ENCODE assay signal across 34 cellular contexts in genomic region chr12:91467686-91468085, GRCh38.
"Had no signal": no experiment of that assay in that cellular context is flagged by ENCODE, and none has a peak within 500 bp of the region (broad histone marks: within the 10 kb centered on the region; RNA-seq: fewer than 3 reads in every experiment).

No MANE protein-coding gene starts in this region.

- H3K9me3 ChIP-seq: adrenal gland, body of pancreas had no signal

- H3K36me3 ChIP-seq: adrenal gland, ascending aorta, brain microvascular endothelial cell, breast epithelium, cardiac muscle cell had no signal

- H3K4me1 ChIP-seq: adrenal gland, ascending aorta, body of pancreas, breast epithelium had no signal

- H3K27me3 ChIP-seq: adrenal gland, ascending aorta, body of pancreas, brain microvascular endothelial cell, breast epithelium, cardiac muscle cell had no signal

- FAIRE-seq: astrocyte, bronchial epithelial cell had no signal

- DNase-seq: activated effector memory CD4-positive, alpha-beta T cell treated with anti-CD3 and anti-CD28 coated beads, Interleukin-2, amount 50 U/mL, for 16 hours; activated effector memory CD4-positive, alpha-beta T cell treated with Interleukin-2 at 50 U/mL for 16 hours; activated gamma-delta T cell; activated gamma-delta T cell treated with Interleukin-2 at 50 U/mL for 16 hours; activated naive CD4-positive, alpha-beta T cell; activated naive CD4-positive, alpha-beta T cell treated with anti-CD3 and anti-CD28 coated beads for 36 hours; activated naive CD4-positive, alpha-beta T cell treated with anti-CD3 and anti-CD28 coated beads, Interleukin-2, amount 10 ng/mL, durations not matched to agents 7 days and 5 days; activated naive CD4-positive, alpha-beta T cell treated with anti-CD3 and anti-CD28 coated beads, Interleukin-2, amount 50 U/mL, for 16 hours; activated naive CD4-positive, alpha-beta T cell treated with Interleukin-2 at 50 U/mL for 16 hours; activated naive CD8-positive, alpha-beta T cell treated with anti-CD3 and anti-CD28 coated beads for 36 hours; activated naive CD8-positive, alpha-beta T cell treated with anti-CD3 and anti-CD28 coated beads, Interleukin-2, amount 10 ng/mL, durations not matched to agents 7 days and 5 days; activated naive CD8-positive, alpha-beta T cell treated with anti-CD3 and anti-CD28 coated beads, Interleukin-2, amount 50 U/mL, for 24 hours; activated T-cell treated with anti-CD3 and anti-CD28 coated beads, Interleukin-2, amount 50 U/mL, for 1 hour; activated T-cell treated with anti-CD3 and anti-CD28 coated beads, Interleukin-2, amount 50 U/mL, for 24 hours; activated T-cell treated with anti-CD3 and anti-CD28 coated beads, Interleukin-2, amount 50 U/mL, for 4 hours; activated T-cell treated with anti-CD3 and anti-CD28 coated beads, Interleukin-2, amount 50 U/mL, for 48 hours; activated T-cell treated with anti-CD3 and anti-CD28 coated beads, Interleukin-2, amount 50 U/mL, for 72 hours; adrenal gland; amniotic stem cell; amygdala; anterior cingulate cortex; aorta; body of pancreas; brain microvascular endothelial cell; caudate nucleus; central memory CD4-positive, alpha-beta T cell; cerebellar nuclear complex had no signal

- H3K4me3 ChIP-seq: adrenal gland, ascending aorta, body of pancreas, breast epithelium, cardiac muscle cell had no signal

- H3K27ac ChIP-seq: adrenal gland, ascending aorta, body of pancreas, brain microvascular endothelial cell, breast epithelium, cardiac muscle cell had no signal

- ATAC-seq: activated naive CD4-positive, alpha-beta T cell treated with anti-CD3 and anti-CD28 coated beads, Interleukin-2, amount 50 U/mL, for 72 hours; activated naive CD8-positive, alpha-beta T cell treated with anti-CD3 and anti-CD28 coated beads, Interleukin-2, amount 50 U/mL, for 24 hours; activated T-cell treated with anti-CD3 and anti-CD28 coated beads, Interleukin-2, amount 50 U/mL, for 4 hours; activated T-cell treated with anti-CD3 and anti-CD28 coated beads, Interleukin-2, amount 50 U/mL, for 72 hours; activated T-helper 17 cell treated with anti-CD3 and anti-CD28 coated beads, Interleukin-2, amount 50 U/mL, for 72 hours; body of pancreas had no signal
